Comparison of ENCODE assay signal across 1 cellular context in genomic region chr14:49483266-49483665, GRCh38.
TF ChIP-seq lines count a peak whose summit lies in the region.

No MANE protein-coding gene starts in this region.

TF ChIP-seq in SK-N-SH, 30 proteins besides CTCF, POLR2A, EP300 and RAD21 (continued from another document):
- TF ChIP-seq REST (IDR thresholded peaks at IDR 0.05; ENCODE audit: low read depth, low read length) = no peak
- no peak for TF ChIP-seq MEF2A (IDR thresholded peaks at IDR 0.05; ENCODE audit: borderline replicate concordance, low read depth)
- no peak for TF ChIP-seq EZH2phosphoT487 (IDR thresholded peaks at IDR 0.05; ENCODE audit: borderline replicate concordance, low read depth)
- TF ChIP-seq GABPA (IDR thresholded peaks at IDR 0.05; ENCODE audit: low read depth) = no peak
